Comparison of ENCODE assay signal across 14 cellular contexts in the genomic region with DNA sequence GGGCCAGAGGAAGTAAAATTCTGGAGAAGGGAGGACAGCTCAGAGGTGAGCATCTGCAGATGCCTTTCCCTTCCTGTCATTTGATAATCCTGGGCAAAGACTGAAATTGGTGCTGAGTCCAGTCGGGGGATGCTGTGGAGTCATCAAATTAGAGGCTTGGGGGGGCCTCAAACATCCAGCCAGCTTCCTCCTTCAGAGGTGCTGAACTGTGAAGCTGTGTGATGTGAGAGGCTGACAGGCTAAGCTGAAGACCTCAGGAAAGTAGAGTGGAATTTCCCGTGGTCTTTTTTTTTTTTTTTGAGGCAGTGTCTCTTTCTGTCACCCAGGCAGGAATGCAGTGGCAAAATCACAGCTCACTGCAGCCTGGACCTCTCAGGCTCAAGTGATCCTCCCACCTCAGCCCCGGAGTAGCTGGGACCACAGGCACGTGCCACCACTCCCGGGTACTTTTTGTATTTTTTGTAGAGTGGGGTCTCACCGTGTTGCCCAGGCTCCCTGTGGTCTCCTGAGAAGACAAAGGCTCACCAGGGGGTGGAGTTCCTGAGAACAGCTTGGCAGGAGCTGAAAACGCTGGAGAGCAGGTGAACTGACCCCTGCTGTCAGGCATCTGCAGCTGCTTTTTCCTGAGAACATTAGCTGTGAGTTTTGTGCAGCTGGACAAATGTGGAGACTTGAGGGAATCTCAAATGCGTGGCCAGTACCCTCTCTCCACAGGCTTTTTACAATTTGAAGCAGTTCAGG. TPM values are rescaled to one million over a fixed set of nuclear protein-coding genes. Genes with fewer than 3 reads are reported as not detected.
DNase-seq lines count a peak whose midpoint lies in the region; ATAC-seq and TF ChIP-seq lines count a peak whose summit lies in the region.
"Had no signal": no experiment of that assay in that cellular context is flagged by ENCODE, and none has a peak within 500 bp of the region (broad histone marks: within the 10 kb centered on the region; RNA-seq: fewer than 3 reads in every experiment).

No MANE protein-coding gene starts in this region.

- H3K36me3 ChIP-seq in heart right ventricle: no peaks in the 10 kb centered on the region

- no peak overlapping the region for H3K4me3 ChIP-seq in heart right ventricle

- H3K4me1 ChIP-seq in heart right ventricle: no peaks in the 10 kb centered on the region

- TF ChIP-seq CTCF in heart right ventricle (IDR thresholded peaks at IDR 0.05): no peak

- ATAC-seq in HG02610 (IDR thresholded peaks at IDR 0.05; ENCODE audit: unreplicated experiment) (peak; percentile 87), left lobe of liver (peak; percentile 23), GM21447 (IDR thresholded peaks at IDR 0.05; ENCODE audit: unreplicated experiment) (no peak), HG02642 (IDR thresholded peaks at IDR 0.05; ENCODE audit: poor library complexity, unreplicated experiment) (no peak), heart right ventricle (no peak)

- intact Hi-C loops in heart right ventricle (cut with DNase I): loop anchor here in 1 of 10 donors (10.0 kb wide), 1 partner anchor 115 kb away; no protein-coding TSS in a partner anchor

- no peak overlapping the region for H3K27ac ChIP-seq in heart right ventricle
- H3K27ac ChIP-seq: RWPE1 had no signal

- 19 to 24% methylated on average over 8 of the region's 8 CpGs for WGBS in heart right ventricle, 2 donors

- peaks cover 0 to 12% (median 0%) of the 10 kb centered on the region in 11 donors for H3K9me3 ChIP-seq in heart right ventricle

- H3K27me3 ChIP-seq in heart right ventricle: peaks cover 0 to 32% (median 11%) of the 10 kb centered on the region in 7 donors

- DNase-seq in DMS53 treated with DMSO at 0.1 percent for 48 hours (lab: John Stamatoyannopoulos, UW; ENCODE audit: unreplicated experiment): peak; percentile 56
- peak; percentile 92 for DNase-seq in NCI-H69 (lab: John Stamatoyannopoulos, UW)
- DNase-seq in left lobe of liver (ENCODE audit: low spot score): peak; percentile 18
- DNase-seq in NCI-H187 treated with DMSO at 0.1 percent for 48 hours (lab: John Stamatoyannopoulos, UW): no peak
- DNase-seq in heart right ventricle: no peak
- DNase-seq: activated CD4-positive, alpha-beta T cell treated with anti-CD3 and anti-CD28 coated beads for 4 hours; Calu3; hypothalamus; KBM-7 had no signal

RNA-seq across cellular contexts. Expression of a gene that starts 6.1 kb away (rescaled TPM):
- not detected for total RNA-seq in left lobe of liver
- not detected for total RNA-seq in heart right ventricle
- not detected for polyA plus RNA-seq in heart right ventricle
- total RNA-seq: Calu3, myocyte had no signal

RNA-seq across cellular contexts. Expression of a gene that starts 33.8 kb away (rescaled TPM):
- total RNA-seq in left lobe of liver (not detected), heart right ventricle (under 1 TPM in 1 of 10 donors, not detected in 9; 0.58 TPM)
- under 1 TPM in 1 of 2 donors, not detected in 1; 0.33 TPM for polyA plus RNA-seq in heart right ventricle
- total RNA-seq: Calu3, myocyte had no signal

Comparison
In these comparisons a context has a peak if more than half of its experiments do, and no peak if none do; other contexts are left out.
1. DNase-seq: peak in DMS53 treated with DMSO at 0.1 percent for 48 hours (single experiment), NCI-H69 (single experiment) and left lobe of liver (single experiment); none in NCI-H187 treated with DMSO at 0.1 percent for 48 hours (single experiment) and heart right ventricle (0 of 2).
2. ATAC-seq: peak in HG02610 (single experiment) and left lobe of liver (single experiment); none in GM21447 (single experiment), HG02642 (single experiment) and heart right ventricle (0 of 8).